Comparison of ENCODE assay signal across 24 cellular contexts in the genomic region with DNA sequence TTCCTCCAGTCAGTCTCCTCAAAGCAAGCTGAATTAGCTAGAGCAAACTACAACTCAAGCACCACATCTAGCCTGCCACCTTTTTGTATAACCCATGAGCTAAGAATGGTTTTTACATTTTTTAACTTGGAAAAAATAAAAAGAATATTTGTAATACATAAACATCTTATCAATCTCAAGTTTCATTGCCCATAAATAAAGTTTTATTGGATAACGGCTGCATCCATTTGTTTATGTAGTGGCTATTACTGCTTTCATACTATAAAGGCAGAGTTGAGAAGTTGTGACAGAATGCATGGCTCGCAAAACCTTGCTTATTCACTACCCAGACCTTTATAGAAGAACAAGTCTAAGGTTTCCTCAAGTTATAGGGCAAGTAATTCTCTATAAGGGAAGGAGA.
"Had no signal": no experiment of that assay in that cellular context is flagged by ENCODE, and none has a peak within 500 bp of the region (broad histone marks: within the 10 kb centered on the region; RNA-seq: fewer than 3 reads in every experiment).

No MANE protein-coding gene starts in this region.

- ATAC-seq: effector memory CD8-positive, alpha-beta T cell; esophagus mucosa; gastrocnemius medialis; heart right ventricle; left cardiac atrium; left lobe of liver; left ventricle myocardium superior; lower lobe of right lung; naive thymus-derived CD4-positive, alpha-beta T cell had no signal

- H3K27ac ChIP-seq: colonic mucosa, epithelial cell of prostate, esophagus squamous epithelium, gastrocnemius medialis, heart right ventricle, lower lobe of right lung had no signal

- H3K4me3 Mint-ChIP-seq: dendritic cell treated with granulocyte-macrophage colony-stimulating factor and Interleukin-4, amounts not matched to agents 40 ng/mL and 50 ng/mL, for 4 days; effector memory CD8-positive, alpha-beta T cell; endodermal cell; naive thymus-derived CD4-positive, alpha-beta T cell had no signal

- H3K36me3 ChIP-seq: colonic mucosa, esophagus squamous epithelium, gastrocnemius medialis, heart right ventricle, lower lobe of right lung had no signal

- H3K36me3 Mint-ChIP-seq: naive thymus-derived CD4-positive, alpha-beta T cell had no signal

- H3K9me3 ChIP-seq: colonic mucosa, esophagus squamous epithelium, gastrocnemius medialis, heart right ventricle, lower lobe of right lung had no signal

- DNase-seq: colonic mucosa; cortex of kidney; effector CD8-positive, alpha-beta T cell; effector memory CD8-positive, alpha-beta T cell; endodermal cell; erythroblast; esophagus squamous epithelium; foreskin fibroblast; foreskin melanocyte; gastrocnemius medialis; glutamatergic neuron; head of caudate nucleus; heart right ventricle; hippocampal formation; left cardiac atrium; left ventricle myocardium superior; lower lobe of right lung; mesenchymal stem cell; midbrain; naive thymus-derived CD4-positive, alpha-beta T cell had no signal

- H3K27me3 ChIP-seq: colonic mucosa, esophagus squamous epithelium, gastrocnemius medialis, heart right ventricle had no signal

- H3K27me3 Mint-ChIP-seq: dendritic cell treated with granulocyte-macrophage colony-stimulating factor and Interleukin-4, amounts not matched to agents 40 ng/mL and 50 ng/mL, for 4 days; effector memory CD8-positive, alpha-beta T cell; naive thymus-derived CD4-positive, alpha-beta T cell had no signal

- H3K9me3 Mint-ChIP-seq: dendritic cell treated with granulocyte-macrophage colony-stimulating factor and Interleukin-4, amounts not matched to agents 40 ng/mL and 50 ng/mL, for 4 days; endodermal cell had no signal

- H3K4me1 ChIP-seq: colonic mucosa, esophagus squamous epithelium, gastrocnemius medialis, heart right ventricle, lower lobe of right lung had no signal

- H3K27ac Mint-ChIP-seq: dendritic cell treated with granulocyte-macrophage colony-stimulating factor and Interleukin-4, amounts not matched to agents 40 ng/mL and 50 ng/mL, for 4 days; effector memory CD8-positive, alpha-beta T cell; endodermal cell; naive thymus-derived CD4-positive, alpha-beta T cell had no signal

- H3K4me3 ChIP-seq: colonic mucosa, esophagus squamous epithelium, gastrocnemius medialis, heart right ventricle, lower lobe of right lung had no signal
